Comparison of ENCODE assay signal across 1 cellular context in genomic region chr1:42962641-42963377, GRCh38.
TF ChIP-seq lines count a peak whose summit lies in the region.

No MANE protein-coding gene starts in this region.

TF ChIP-seq in HepG2, 621 proteins besides CTCF, POLR2A, EP300 and RAD21 (continued from another document and continues in another):
- TF ChIP-seq ARID4A (CRISPR knock-in tag; IDR thresholded peaks at IDR 0.05; ENCODE audit: borderline replicate concordance) (peak; percentile 23; the same call in 1 of the 2 replicates), BRF2 (CRISPR knock-in tag; IDR thresholded peaks at IDR 0.05) (no peak), KDM5A (IDR thresholded peaks at IDR 0.05; ENCODE audit: borderline replicate concordance, low read length) (no peak), RBM22 (optimal IDR thresholded peaks at IDR 0.05; ENCODE audit: low read length) (no peak), TEAD3 (CRISPR knock-in tag; optimal IDR thresholded peaks at IDR 0.05; ENCODE audit: borderline replicate concordance) (peak; percentile 38), ZKSCAN1 (IDR thresholded peaks at IDR 0.05; ENCODE audit: low read length) (no peak), ATM (IDR thresholded peaks at IDR 0.05; ENCODE audit: borderline replicate concordance) (no peak), ZNF281 (CRISPR knock-in tag; IDR thresholded peaks at IDR 0.05; ENCODE audit: borderline replicate concordance) (peak; percentile 81), ZSCAN29 (CRISPR knock-in tag; conservative IDR thresholded peaks at IDR 0.05) (no peak), SRSF4 (IDR thresholded peaks at IDR 0.05; ENCODE audit: low read depth, low read length, poor library complexity, severe bottlenecking) (no peak), NR3C1 (CRISPR knock-in tag; IDR thresholded peaks at IDR 0.05) (no peak), SKIL (CRISPR knock-in tag; IDR thresholded peaks at IDR 0.05; ENCODE audit: borderline replicate concordance) (peak; percentile 22; the same call in 1 of the 2 replicates), SIN3A (IDR thresholded peaks at IDR 0.05; ENCODE audit: borderline replicate concordance, low read depth, low read length) (0 out of 2 replicates have a peak, but pooled peaks have one; percentile 37), ZMYM2 (CRISPR knock-in tag; IDR thresholded peaks at IDR 0.05) (no peak), MTERF4 (CRISPR knock-in tag; IDR thresholded peaks at IDR 0.05) (peak; percentile 93; the same call in 1 of the 2 replicates), SOX13 (IDR thresholded peaks at IDR 0.05) (no peak), SOX13 (CRISPR knock-in tag; conservative IDR thresholded peaks at IDR 0.05 in 1 of 2, IDR thresholded peaks at IDR 0.05 in 1 of 2) (0 out of 4 replicates have a peak, but pooled peaks of 1 of the 2 experiments have one; percentile 16), ZSCAN20 (CRISPR knock-in tag; IDR thresholded peaks at IDR 0.05; ENCODE audit: borderline replicate concordance) (no peak), ZNF567 (CRISPR knock-in tag; IDR thresholded peaks at IDR 0.05; ENCODE audit: borderline replicate concordance) (no peak), NFRKB (IDR thresholded peaks at IDR 0.05) (no peak), ZXDC (CRISPR knock-in tag; IDR thresholded peaks at IDR 0.05) (no peak), SNRNP70 (IDR thresholded peaks at IDR 0.05; ENCODE audit: low read depth, low read length) (no peak), AKAP8 (CRISPR knock-in tag; IDR thresholded peaks at IDR 0.05) (peak; percentile 51; the same call in 1 of the 2 replicates), ZNF337 (CRISPR knock-in tag; IDR thresholded peaks at IDR 0.05; ENCODE audit: borderline replicate concordance, low read depth) (no peak), HES4 (CRISPR knock-in tag; IDR thresholded peaks at IDR 0.05; ENCODE audit: borderline replicate concordance) (peak; percentile 45; the same call in 1 of the 2 replicates), DR1 (CRISPR knock-in tag; IDR thresholded peaks at IDR 0.05) (no peak), ZNF660 (CRISPR knock-in tag; IDR thresholded peaks at IDR 0.05; ENCODE audit: borderline replicate concordance, low read depth) (no peak)
- TF ChIP-seq, protein P1, sequence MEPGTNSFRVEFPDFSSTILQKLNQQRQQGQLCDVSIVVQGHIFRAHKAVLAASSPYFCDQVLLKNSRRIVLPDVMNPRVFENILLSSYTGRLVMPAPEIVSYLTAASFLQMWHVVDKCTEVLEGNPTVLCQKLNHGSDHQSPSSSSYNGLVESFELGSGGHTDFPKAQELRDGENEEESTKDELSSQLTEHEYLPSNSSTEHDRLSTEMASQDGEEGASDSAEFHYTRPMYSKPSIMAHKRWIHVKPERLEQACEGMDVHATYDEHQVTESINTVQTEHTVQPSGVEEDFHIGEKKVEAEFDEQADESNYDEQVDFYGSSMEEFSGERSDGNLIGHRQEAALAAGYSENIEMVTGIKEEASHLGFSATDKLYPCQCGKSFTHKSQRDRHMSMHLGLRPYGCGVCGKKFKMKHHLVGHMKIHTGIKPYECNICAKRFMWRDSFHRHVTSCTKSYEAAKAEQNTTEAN (CRISPR knock-in tag; conservative IDR thresholded peaks at IDR 0.05): no peak
- TF ChIP-seq, protein P2, sequence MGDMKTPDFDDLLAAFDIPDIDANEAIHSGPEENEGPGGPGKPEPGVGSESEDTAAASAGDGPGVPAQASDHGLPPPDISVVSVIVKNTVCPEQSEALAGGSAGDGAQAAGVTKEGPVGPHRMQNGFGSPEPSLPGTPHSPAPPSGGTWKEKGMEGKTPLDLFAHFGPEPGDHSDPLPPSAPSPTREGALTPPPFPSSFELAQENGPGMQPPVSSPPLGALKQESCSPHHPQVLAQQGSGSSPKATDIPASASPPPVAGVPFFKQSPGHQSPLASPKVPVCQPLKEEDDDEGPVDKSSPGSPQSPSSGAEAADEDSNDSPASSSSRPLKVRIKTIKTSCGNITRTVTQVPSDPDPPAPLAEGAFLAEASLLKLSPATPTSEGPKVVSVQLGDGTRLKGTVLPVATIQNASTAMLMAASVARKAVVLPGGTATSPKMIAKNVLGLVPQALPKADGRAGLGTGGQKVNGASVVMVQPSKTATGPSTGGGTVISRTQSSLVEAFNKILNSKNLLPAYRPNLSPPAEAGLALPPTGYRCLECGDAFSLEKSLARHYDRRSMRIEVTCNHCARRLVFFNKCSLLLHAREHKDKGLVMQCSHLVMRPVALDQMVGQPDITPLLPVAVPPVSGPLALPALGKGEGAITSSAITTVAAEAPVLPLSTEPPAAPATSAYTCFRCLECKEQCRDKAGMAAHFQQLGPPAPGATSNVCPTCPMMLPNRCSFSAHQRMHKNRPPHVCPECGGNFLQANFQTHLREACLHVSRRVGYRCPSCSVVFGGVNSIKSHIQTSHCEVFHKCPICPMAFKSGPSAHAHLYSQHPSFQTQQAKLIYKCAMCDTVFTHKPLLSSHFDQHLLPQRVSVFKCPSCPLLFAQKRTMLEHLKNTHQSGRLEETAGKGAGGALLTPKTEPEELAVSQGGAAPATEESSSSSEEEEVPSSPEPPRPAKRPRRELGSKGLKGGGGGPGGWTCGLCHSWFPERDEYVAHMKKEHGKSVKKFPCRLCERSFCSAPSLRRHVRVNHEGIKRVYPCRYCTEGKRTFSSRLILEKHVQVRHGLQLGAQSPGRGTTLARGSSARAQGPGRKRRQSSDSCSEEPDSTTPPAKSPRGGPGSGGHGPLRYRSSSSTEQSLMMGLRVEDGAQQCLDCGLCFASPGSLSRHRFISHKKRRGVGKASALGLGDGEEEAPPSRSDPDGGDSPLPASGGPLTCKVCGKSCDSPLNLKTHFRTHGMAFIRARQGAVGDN (CRISPR knock-in tag; IDR thresholded peaks at IDR 0.05): peak; percentile 72
- TF ChIP-seq, protein P3, sequence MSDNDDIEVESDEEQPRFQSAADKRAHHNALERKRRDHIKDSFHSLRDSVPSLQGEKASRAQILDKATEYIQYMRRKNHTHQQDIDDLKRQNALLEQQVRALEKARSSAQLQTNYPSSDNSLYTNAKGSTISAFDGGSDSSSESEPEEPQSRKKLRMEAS (IDR thresholded peaks at IDR 0.05): no peak
- TF ChIP-seq, protein P4, sequence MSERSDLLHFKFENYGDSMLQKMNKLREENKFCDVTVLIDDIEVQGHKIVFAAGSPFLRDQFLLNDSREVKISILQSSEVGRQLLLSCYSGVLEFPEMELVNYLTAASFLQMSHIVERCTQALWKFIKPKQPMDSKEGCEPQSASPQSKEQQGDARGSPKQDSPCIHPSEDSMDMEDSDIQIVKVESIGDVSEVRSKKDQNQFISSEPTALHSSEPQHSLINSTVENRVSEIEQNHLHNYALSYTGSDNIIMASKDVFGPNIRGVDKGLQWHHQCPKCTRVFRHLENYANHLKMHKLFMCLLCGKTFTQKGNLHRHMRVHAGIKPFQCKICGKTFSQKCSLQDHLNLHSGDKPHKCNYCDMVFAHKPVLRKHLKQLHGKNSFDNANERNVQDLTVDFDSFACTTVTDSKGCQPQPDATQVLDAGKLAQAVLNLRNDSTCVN (CRISPR knock-in tag; IDR thresholded peaks at IDR 0.05; ENCODE audit: borderline replicate concordance): peak; percentile 66; the same call in 1 of the 2 replicates
- TF ChIP-seq, protein P5, sequence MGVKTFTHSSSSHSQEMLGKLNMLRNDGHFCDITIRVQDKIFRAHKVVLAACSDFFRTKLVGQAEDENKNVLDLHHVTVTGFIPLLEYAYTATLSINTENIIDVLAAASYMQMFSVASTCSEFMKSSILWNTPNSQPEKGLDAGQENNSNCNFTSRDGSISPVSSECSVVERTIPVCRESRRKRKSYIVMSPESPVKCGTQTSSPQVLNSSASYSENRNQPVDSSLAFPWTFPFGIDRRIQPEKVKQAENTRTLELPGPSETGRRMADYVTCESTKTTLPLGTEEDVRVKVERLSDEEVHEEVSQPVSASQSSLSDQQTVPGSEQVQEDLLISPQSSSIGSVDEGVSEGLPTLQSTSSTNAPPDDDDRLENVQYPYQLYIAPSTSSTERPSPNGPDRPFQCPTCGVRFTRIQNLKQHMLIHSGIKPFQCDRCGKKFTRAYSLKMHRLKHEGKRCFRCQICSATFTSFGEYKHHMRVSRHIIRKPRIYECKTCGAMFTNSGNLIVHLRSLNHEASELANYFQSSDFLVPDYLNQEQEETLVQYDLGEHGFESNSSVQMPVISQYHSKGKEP (CRISPR knock-in tag; IDR thresholded peaks at IDR 0.05): no peak
